In the genomic region with DNA sequence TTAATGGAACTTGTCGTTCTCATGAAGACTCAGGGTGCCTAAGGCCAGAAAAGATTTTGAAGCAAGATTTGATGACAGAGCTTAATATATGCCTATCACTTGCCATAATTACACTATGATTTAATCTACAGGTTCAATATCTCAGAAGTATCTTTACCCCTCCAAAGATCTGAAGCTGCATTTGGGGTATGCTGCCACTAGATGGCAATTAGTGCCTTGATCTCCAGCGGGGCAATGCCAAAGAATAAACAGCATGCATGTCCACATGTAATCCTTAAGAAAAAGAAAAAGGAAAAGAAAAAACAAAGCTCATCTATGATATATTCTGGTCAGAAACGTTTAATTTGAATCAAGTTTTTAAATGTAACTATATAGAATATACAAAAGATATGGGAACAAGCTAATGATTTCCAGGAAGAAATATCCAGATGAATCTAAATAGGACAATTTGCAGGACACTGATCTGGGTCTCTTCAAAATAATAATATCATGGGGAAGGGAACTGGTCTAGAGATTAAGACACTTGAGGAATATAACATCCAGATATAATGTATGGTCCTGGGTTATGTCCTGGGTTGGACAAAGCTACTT, we compare ENCODE assay signal across 10 cellular contexts. TPM values are rescaled to one million over a fixed set of nuclear protein-coding genes. Genes with fewer than 3 reads are reported as not detected.
A peak's percentile ranks its signal among the peaks of the same experiment; 100 is the strongest.
DNase-seq lines count a peak whose midpoint lies in the region; ATAC-seq and TF ChIP-seq lines count a peak whose summit lies in the region.
"Had no signal": no experiment of that assay in that cellular context is flagged by ENCODE, and none has a peak within 500 bp of the region (broad histone marks: within the 10 kb centered on the region; RNA-seq: fewer than 3 reads in every experiment).

No MANE protein-coding gene starts in this region.

- no peak overlapping the region for H3K27ac ChIP-seq in HCT116 (ENCODE audit: low read depth, low read length)
- no peak overlapping the region for H3K27ac ChIP-seq in RWPE2 (ENCODE audit: poor library complexity, severe bottlenecking)

- no peaks in the 10 kb centered on the region for H4K20me1 ChIP-seq in HCT116 (ENCODE audit: insufficient read depth)

- no TSS peak for BruUV-seq in HCT116 (replicated peaks; lab: Mats Ljungman, UMichigan)

- DNase-seq in DMS53 treated with DMSO at 0.1 percent for 48 hours (lab: John Stamatoyannopoulos, UW; ENCODE audit: unreplicated experiment) (peak; percentile 5), HCT116 (ENCODE audit: low read depth, low spot score) (peak; percentile 10), RWPE2 (ENCODE audit: low spot score) (no peak), kidney epithelial cell (ENCODE audit: low read depth) (no peak), posterior vena cava (ENCODE audit: low spot score) (no peak), NCI-H187 treated with DMSO at 0.1 percent for 48 hours (lab: John Stamatoyannopoulos, UW) (no peak)
- DNase-seq in stimulated activated CD4-positive, alpha-beta T cell treated with anti-CD3 and anti-CD28 coated beads, Interleukin-4, amount 100 ng/mL, for 1 hour: no peak
- DNase-seq: NCI-H2171 treated with DMSO at 0.1 percent for 48 hours had no signal

- no peaks in the 10 kb centered on the region for H3K9me3 ChIP-seq in HCT116 (ENCODE audit: control insufficient read depth in 1 of 2, insufficient read depth in 1 of 2, low read depth in 1 of 2, low read length in 2 of 2)
- no peaks in the 10 kb centered on the region for H3K9me3 ChIP-seq in RWPE2 (ENCODE audit: severe bottlenecking)

- peak; percentile 60 for TF ChIP-seq RAD21 in HCT116 (IDR thresholded peaks at IDR 0.05; ENCODE audit: low read depth)

- TF ChIP-seq CTCF in HCT116 (IDR thresholded peaks at IDR 0.05 in 2 of 3, conservative IDR thresholded peaks at IDR 0.05 in 1 of 3; ENCODE audit: borderline replicate concordance in 1 of 3, insufficient read depth in 1 of 3, low read depth in 2 of 3, low read length in 2 of 3): peak; percentile 53 to 71 (median 70); a peak in 5 of 6 replicates
- peak; percentile 34 for TF ChIP-seq CTCF in RWPE2 (IDR thresholded peaks at IDR 0.05; ENCODE audit: poor library complexity, severe bottlenecking)
- TF ChIP-seq CTCF in kidney epithelial cell (IDR thresholded peaks at IDR 0.05; ENCODE audit: insufficient read depth, low read length, poor library complexity, severe bottlenecking): peak; percentile 33

- no peaks in the 10 kb centered on the region for H3K9me2 ChIP-seq in HCT116 (ENCODE audit: insufficient read depth)

- ATAC-seq in HCT116 (peak; percentile 49; the same call in 1 of the 2 replicates), RWPE2 (ENCODE audit: low read depth) (no peak), GM18502 (IDR thresholded peaks at IDR 0.05; ENCODE audit: poor library complexity, unreplicated experiment) (no peak)

- H3K9ac ChIP-seq in HCT116 (ENCODE audit: low read length): no peak overlapping the region

- RAD21 ChIA-PET in HCT116 (lab: Charles Lee; ENCODE audit: low non-redundant PET in 1 of 2, low total read pairs in 2 of 2, uncharacterized antibody in 2 of 2, unreplicated experiment in 2 of 2): no interaction called here

- H3K79me2 ChIP-seq in HCT116 (ENCODE audit: insufficient read depth, low read length): no peaks in the 10 kb centered on the region

- intact Hi-C loops in HCT116 (cut with micrococcal nuclease): loop anchor here (1.0 to 5.0 kb wide), 4 partner anchors 83 to 343 kb away; no protein-coding TSS in a partner anchor
- intact Hi-C loops in posterior vena cava (cut with DNase I): no loop called here

- H3K4me1 ChIP-seq in HCT116 (ENCODE audit: control insufficient read depth in 1 of 2, insufficient read depth in 2 of 2, low read length in 2 of 2) (no peaks in the 10 kb centered on the region), RWPE2 (ENCODE audit: insufficient read depth, poor library complexity, severe bottlenecking) (no peaks in the 10 kb centered on the region)

- no peaks in the 10 kb centered on the region for H3K36me3 ChIP-seq in HCT116 (ENCODE audit: control insufficient read depth in 1 of 2, insufficient read depth in 2 of 2, low read length in 2 of 2)
- no peaks in the 10 kb centered on the region for H3K36me3 ChIP-seq in RWPE2 (ENCODE audit: low read depth)
- no peaks in the 10 kb centered on the region for H3K36me3 ChIP-seq in kidney epithelial cell (ENCODE audit: control insufficient read depth, insufficient read depth, low read length)

- H3K4me2 ChIP-seq in HCT116 (ENCODE audit: low read length): no peak overlapping the region

- no peak for TF ChIP-seq POLR2A in HCT116 (IDR thresholded peaks at IDR 0.05; ENCODE audit: borderline replicate concordance, extremely low read depth, insufficient read depth, insufficient read length)

- H3K27me3 ChIP-seq in HCT116 (ENCODE audit: insufficient read depth, low read length) (no peaks in the 10 kb centered on the region), RWPE2 (ENCODE audit: insufficient read depth, poor library complexity, severe bottlenecking) (no peaks in the 10 kb centered on the region), kidney epithelial cell (ENCODE audit: control insufficient read depth, insufficient read depth, low read length) (no peaks in the 10 kb centered on the region)

- no peak overlapping the region for H3K4me3 ChIP-seq in HCT116 (replicated peaks in 1 of 2; ENCODE audit: low read depth in 1 of 2, low read length in 2 of 2)
- H3K4me3 ChIP-seq in RWPE2 (ENCODE audit: severe bottlenecking): no peak overlapping the region
- H3K4me3 ChIP-seq in kidney epithelial cell (ENCODE audit: low read depth, low read length): no peak overlapping the region
- H3K4me3 ChIP-seq: lung had no signal

- POLR2A ChIA-PET in HCT116 (lab: Charles Lee): no interaction called here

- CTCF ChIA-PET in HCT116 (lab: Charles Lee): interaction anchor here (0.8 to 1.5 kb wide), 5 partner anchors 11 to 603 kb away, joined by 3 to 7 read pairs (median 4); no protein-coding TSS in a partner anchor

- H2AFZ ChIP-seq in HCT116 (ENCODE audit: low read depth, low read length, poor library complexity, severe bottlenecking): no peak overlapping the region

TF ChIP-seq in HCT116, 20 proteins besides CTCF, POLR2A, EP300 and RAD21:
- TF ChIP-seq, protein P1, sequence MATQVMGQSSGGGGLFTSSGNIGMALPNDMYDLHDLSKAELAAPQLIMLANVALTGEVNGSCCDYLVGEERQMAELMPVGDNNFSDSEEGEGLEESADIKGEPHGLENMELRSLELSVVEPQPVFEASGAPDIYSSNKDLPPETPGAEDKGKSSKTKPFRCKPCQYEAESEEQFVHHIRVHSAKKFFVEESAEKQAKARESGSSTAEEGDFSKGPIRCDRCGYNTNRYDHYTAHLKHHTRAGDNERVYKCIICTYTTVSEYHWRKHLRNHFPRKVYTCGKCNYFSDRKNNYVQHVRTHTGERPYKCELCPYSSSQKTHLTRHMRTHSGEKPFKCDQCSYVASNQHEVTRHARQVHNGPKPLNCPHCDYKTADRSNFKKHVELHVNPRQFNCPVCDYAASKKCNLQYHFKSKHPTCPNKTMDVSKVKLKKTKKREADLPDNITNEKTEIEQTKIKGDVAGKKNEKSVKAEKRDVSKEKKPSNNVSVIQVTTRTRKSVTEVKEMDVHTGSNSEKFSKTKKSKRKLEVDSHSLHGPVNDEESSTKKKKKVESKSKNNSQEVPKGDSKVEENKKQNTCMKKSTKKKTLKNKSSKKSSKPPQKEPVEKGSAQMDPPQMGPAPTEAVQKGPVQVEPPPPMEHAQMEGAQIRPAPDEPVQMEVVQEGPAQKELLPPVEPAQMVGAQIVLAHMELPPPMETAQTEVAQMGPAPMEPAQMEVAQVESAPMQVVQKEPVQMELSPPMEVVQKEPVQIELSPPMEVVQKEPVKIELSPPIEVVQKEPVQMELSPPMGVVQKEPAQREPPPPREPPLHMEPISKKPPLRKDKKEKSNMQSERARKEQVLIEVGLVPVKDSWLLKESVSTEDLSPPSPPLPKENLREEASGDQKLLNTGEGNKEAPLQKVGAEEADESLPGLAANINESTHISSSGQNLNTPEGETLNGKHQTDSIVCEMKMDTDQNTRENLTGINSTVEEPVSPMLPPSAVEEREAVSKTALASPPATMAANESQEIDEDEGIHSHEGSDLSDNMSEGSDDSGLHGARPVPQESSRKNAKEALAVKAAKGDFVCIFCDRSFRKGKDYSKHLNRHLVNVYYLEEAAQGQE (IDR thresholded peaks at IDR 0.05; ENCODE audit: low read depth): no peak
- TF ChIP-seq, protein P2, sequence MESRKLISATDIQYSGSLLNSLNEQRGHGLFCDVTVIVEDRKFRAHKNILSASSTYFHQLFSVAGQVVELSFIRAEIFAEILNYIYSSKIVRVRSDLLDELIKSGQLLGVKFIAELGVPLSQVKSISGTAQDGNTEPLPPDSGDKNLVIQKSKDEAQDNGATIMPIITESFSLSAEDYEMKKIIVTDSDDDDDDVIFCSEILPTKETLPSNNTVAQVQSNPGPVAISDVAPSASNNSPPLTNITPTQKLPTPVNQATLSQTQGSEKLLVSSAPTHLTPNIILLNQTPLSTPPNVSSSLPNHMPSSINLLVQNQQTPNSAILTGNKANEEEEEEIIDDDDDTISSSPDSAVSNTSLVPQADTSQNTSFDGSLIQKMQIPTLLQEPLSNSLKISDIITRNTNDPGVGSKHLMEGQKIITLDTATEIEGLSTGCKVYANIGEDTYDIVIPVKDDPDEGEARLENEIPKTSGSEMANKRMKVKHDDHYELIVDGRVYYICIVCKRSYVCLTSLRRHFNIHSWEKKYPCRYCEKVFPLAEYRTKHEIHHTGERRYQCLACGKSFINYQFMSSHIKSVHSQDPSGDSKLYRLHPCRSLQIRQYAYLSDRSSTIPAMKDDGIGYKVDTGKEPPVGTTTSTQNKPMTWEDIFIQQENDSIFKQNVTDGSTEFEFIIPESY (IDR thresholded peaks at IDR 0.05; ENCODE audit: extremely low read depth, insufficient replicate concordance, low read length): no peak
- TF ChIP-seq ELF1 (IDR thresholded peaks at IDR 0.05; ENCODE audit: borderline replicate concordance, low read depth) (no peak), EZH2 (IDR thresholded peaks at IDR 0.05) (no peak), ZFX (IDR thresholded peaks at IDR 0.05) (no peak), POLR2AphosphoS5 (IDR thresholded peaks at IDR 0.05; ENCODE audit: low read depth, low read length) (no peak), FOSL1 (IDR thresholded peaks at IDR 0.05; ENCODE audit: low read depth) (no peak), EZH2phosphoT487 (IDR thresholded peaks at IDR 0.05; ENCODE audit: borderline replicate concordance) (no peak), ZNF274 (IDR thresholded peaks at IDR 0.05; ENCODE audit: low read depth, low read length) (no peak), JUND (IDR thresholded peaks at IDR 0.05) (no peak)

RNA-seq across cellular contexts. Expression of a gene that starts 55.0 kb away (rescaled TPM):
- total RNA-seq in HCT116 (2021; ENCODE audit: unreplicated experiment): not detected
- polyA plus RNA-seq in HCT116 (2012): not detected in 2 replicates
- not detected in 2 replicates for total RNA-seq in kidney epithelial cell
- not detected for total RNA-seq in posterior vena cava
- total RNA-seq: lung had no signal
- polyA plus RNA-seq: lung had no signal

Comparison
In these comparisons a context has a peak if more than half of its experiments do, and no peak if none do; other contexts are left out.
1. DNase-seq: peak in DMS53 treated with DMSO at 0.1 percent for 48 hours (single experiment) and HCT116 (single experiment); none in RWPE2 (single experiment), kidney epithelial cell (single experiment), posterior vena cava (single experiment), stimulated activated CD4-positive, alpha-beta T cell treated with anti-CD3 and anti-CD28 coated beads, Interleukin-4, amount 100 ng/mL, for 1 hour (single experiment) and NCI-H187 treated with DMSO at 0.1 percent for 48 hours (single experiment).
2. Peak in every context shown above with its lines, with median percentiles within 50 percentile points of each other: CTCF ChIP-seq.